ENCODE assay signal across 9 cellular contexts in the genomic region with DNA sequence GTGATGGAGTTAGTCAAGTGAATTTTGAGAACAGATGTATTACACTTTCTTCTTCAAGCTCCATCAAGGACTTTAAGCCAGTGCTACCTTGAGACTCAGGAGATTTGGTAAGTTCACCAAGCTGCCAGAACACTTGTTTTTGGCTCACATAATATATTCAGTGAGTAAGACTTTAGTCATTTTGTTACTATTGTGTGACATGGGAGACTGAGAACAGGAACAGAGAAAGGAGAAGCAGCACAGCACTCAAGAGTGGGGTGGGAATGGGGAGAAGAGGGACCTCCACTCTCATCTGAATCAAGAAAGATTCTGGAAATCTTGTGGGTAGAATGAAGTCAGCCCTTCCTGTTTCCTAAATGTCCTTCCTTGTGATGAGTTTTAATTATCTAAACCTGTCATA.
DNase-seq lines count a peak whose midpoint lies in the region; ATAC-seq and TF ChIP-seq lines count a peak whose summit lies in the region.
"Had no signal": no experiment of that assay in that cellular context is flagged by ENCODE, and none has a peak within 500 bp of the region (broad histone marks: within the 10 kb centered on the region; RNA-seq: fewer than 3 reads in every experiment).

No MANE protein-coding gene starts in this region.

- H3K27ac ChIP-seq in foreskin keratinocyte, result peak overlapping the region; percentile 31

- DNase-seq in foreskin keratinocyte, result peak in 1 of 2 donors; percentile 41
- no peak for DNase-seq in cortex of kidney (lab: John Stamatoyannopoulos, UW)
- DNase-seq in NCI-H2107 (lab: John Stamatoyannopoulos, UW), result no peak
- no peak for DNase-seq in GM03348 (ENCODE audit: low spot score)
- DNase-seq in GM19240 (ENCODE audit: insufficient read length, low spot score), result no peak
- DNase-seq: NCI-H1092 treated with DMSO at 0.1 percent for 48 hours had no signal

- ATAC-seq in GM18517 (IDR thresholded peaks at IDR 0.05; ENCODE audit: unreplicated experiment) (peak; percentile 26), GM21526 (IDR thresholded peaks at IDR 0.05; ENCODE audit: low FRiP score, unreplicated experiment) (peak; percentile 34), HG03558 (IDR thresholded peaks at IDR 0.05; ENCODE audit: extremely low read depth, unreplicated experiment) (peak; percentile 23), foreskin keratinocyte (peak; percentile 32)

- H3K4me1 ChIP-seq in foreskin keratinocyte, result peaks cover 46% of the 10 kb centered on the region

- no peaks in the 10 kb centered on the region for H3K27me3 ChIP-seq in foreskin keratinocyte

- TF ChIP-seq CTCF in foreskin keratinocyte (conservative IDR thresholded peaks at IDR 0.05), result no peak
